ENCODE assay signal across 14 cellular contexts in the genomic region with DNA sequence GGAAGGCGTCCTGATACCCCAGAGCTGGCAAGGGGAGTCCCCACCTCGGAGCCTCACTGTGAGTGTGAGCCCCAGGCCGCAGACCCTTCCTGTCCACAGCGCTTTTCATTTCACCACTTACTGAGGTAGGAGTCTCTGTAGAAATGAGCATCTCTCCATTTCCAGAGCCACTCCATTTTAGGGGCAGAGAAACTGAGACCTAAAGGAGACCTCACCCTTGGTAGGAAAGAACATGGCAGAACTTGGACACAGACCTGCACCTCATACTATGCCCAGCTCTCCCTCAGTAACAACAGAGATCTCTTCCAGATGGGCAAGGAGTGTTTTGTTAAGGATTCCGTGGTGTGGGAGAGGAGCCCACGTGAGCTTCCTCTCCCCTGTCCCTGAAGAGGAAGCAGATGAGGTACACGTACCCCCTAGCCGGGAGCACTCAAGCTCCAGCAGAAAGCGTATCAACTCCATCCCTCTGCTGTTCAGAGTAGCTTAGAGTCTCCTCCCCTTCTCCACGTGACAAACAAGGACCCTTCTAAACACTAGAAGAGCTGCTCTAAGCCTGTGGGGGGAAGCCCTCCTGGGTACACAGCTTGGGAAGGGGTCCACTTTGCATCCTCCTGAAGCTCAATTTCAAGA. TPM values are rescaled to one million over a fixed set of nuclear protein-coding genes. Genes with fewer than 3 reads are reported as not detected.
DNase-seq lines count a peak whose midpoint lies in the region; ATAC-seq and TF ChIP-seq lines count a peak whose summit lies in the region.
"Had no signal": no experiment of that assay in that cellular context is flagged by ENCODE, and none has a peak within 500 bp of the region (broad histone marks: within the 10 kb centered on the region; RNA-seq: fewer than 3 reads in every experiment).

No MANE protein-coding gene starts in this region.

- peak in 1 of 4 donors; percentile 10 for TF ChIP-seq POLR2A in upper lobe of left lung (IDR thresholded peaks at IDR 0.05)

- no peaks in the 10 kb centered on the region for H3K9me3 Mint-ChIP-seq in activated CD4-positive, alpha-beta memory T cell treated with anti-CD3 and anti-CD28 coated beads for 36 hours

- H3K4me1 Mint-ChIP-seq in activated CD4-positive, alpha-beta memory T cell treated with anti-CD3 and anti-CD28 coated beads for 36 hours (ENCODE audit: low read depth): no peaks in the 10 kb centered on the region

- TF ChIP-seq CTCF in left ventricle myocardium inferior (IDR thresholded peaks at IDR 0.05; ENCODE audit: borderline replicate concordance): no peak
- no peak for TF ChIP-seq CTCF in upper lobe of left lung (IDR thresholded peaks at IDR 0.05)

- H3K27ac Mint-ChIP-seq in activated CD4-positive, alpha-beta memory T cell treated with anti-CD3 and anti-CD28 coated beads for 36 hours: peak overlapping the region; percentile 38

- intact Hi-C loops in left ventricle myocardium inferior (cut with micrococcal nuclease) (no loop called here), left cardiac atrium (cut with DNase I) (no loop called here)
- intact Hi-C loops in activated CD4-positive, alpha-beta memory T cell treated with anti-CD3 and anti-CD28 coated beads for 36 hours (cut with micrococcal nuclease): no loop called here

- H3K4me1 ChIP-seq in left ventricle myocardium inferior (peaks cover 99% of the 10 kb centered on the region), iPS-18a (ENCODE audit: control insufficient read depth, low read depth, low read length) (peaks cover 3% of the 10 kb centered on the region), upper lobe of left lung (peaks cover 53 to 77% (median 72%) of the 10 kb centered on the region in 4 donors)

- no peak overlapping the region for H3K4me3 ChIP-seq in left ventricle myocardium inferior
- H3K4me3 ChIP-seq in iPS-18a (ENCODE audit: low read length): peak overlapping the region; percentile 49
- peak overlapping the region in 3 of 4 donors; percentile 32 to 55 (median 48) for H3K4me3 ChIP-seq in upper lobe of left lung

- POLR2A ChIA-PET in activated CD4-positive, alpha-beta memory T cell treated with anti-CD3 and anti-CD28 coated beads for 36 hours (lab: Charles Lee): interaction anchor here (0.5 kb wide), 1 partner anchor 54 kb away, joined by 4 read pairs; no protein-coding TSS in a partner anchor

- WGBS in upper lobe of left lung, 2 donors: 44 to 55% methylated on average over 10 of the region's 10 CpGs

- H3K27ac ChIP-seq in left ventricle myocardium inferior (replicated peaks) (peak overlapping the region; percentile 28), iPS-18a (ENCODE audit: low read length) (no peak overlapping the region), upper lobe of left lung (peak overlapping the region; percentile 78 to 90 (median 81))
- H3K27ac ChIP-seq: RWPE1 had no signal

- H3K9ac ChIP-seq in iPS-18a (ENCODE audit: low read length): no peak overlapping the region

- H3K27me3 ChIP-seq in left ventricle myocardium inferior (ENCODE audit: low read depth) (peaks cover 88% of the 10 kb centered on the region), iPS-18a (ENCODE audit: control insufficient read depth, insufficient read depth, low read length) (peaks cover 100% of the 10 kb centered on the region), upper lobe of left lung (no peaks in the 10 kb centered on the region)

- H3K36me3 ChIP-seq in left ventricle myocardium inferior: peaks cover 20% of the 10 kb centered on the region
- H3K36me3 ChIP-seq in iPS-18a (ENCODE audit: control insufficient read depth, low read depth, low read length): no peaks in the 10 kb centered on the region
- H3K36me3 ChIP-seq in upper lobe of left lung: peaks cover 0 to 61% (median 10%) of the 10 kb centered on the region in 4 donors

- H3K9me3 ChIP-seq in left ventricle myocardium inferior (replicated peaks): no peaks in the 10 kb centered on the region
- H3K9me3 ChIP-seq in iPS-18a (ENCODE audit: control insufficient read depth, low read depth, low read length): no peaks in the 10 kb centered on the region
- no peaks in the 10 kb centered on the region for H3K9me3 ChIP-seq in upper lobe of left lung

- H3K4me3 Mint-ChIP-seq in activated CD4-positive, alpha-beta memory T cell treated with anti-CD3 and anti-CD28 coated beads for 36 hours: peak overlapping the region; percentile 48

- DNase-seq in left ventricle myocardium inferior: no peak
- DNase-seq in left cardiac atrium: no peak
- DNase-seq in activated CD4-positive, alpha-beta memory T cell treated with anti-CD3 and anti-CD28 coated beads for 36 hours: no peak
- no peak for DNase-seq in upper lobe of left lung
- no peak for DNase-seq in activated CD4-positive, CD25-positive, alpha-beta regulatory T cell treated with anti-CD3 and anti-CD28 coated beads, Interleukin-2, amount 50 U/mL, for 72 hours
- DNase-seq: DMS153; NCI-H1092; NCI-H526; stimulated activated CD4-positive, alpha-beta T cell treated with anti-CD3 and anti-CD28 coated beads, Interleukin-1b, Interleukin-23, amount 100 ng/mL, for 48 hours; T1000 had no signal

- no peaks in the 10 kb centered on the region for H3K36me3 Mint-ChIP-seq in activated CD4-positive, alpha-beta memory T cell treated with anti-CD3 and anti-CD28 coated beads for 36 hours

- H3K27me3 Mint-ChIP-seq in activated CD4-positive, alpha-beta memory T cell treated with anti-CD3 and anti-CD28 coated beads for 36 hours: peaks cover 15% of the 10 kb centered on the region

- TF ChIP-seq EP300 in upper lobe of left lung (IDR thresholded peaks at IDR 0.05): no peak

- no peak for ATAC-seq in left cardiac atrium
- ATAC-seq in upper lobe of left lung (ENCODE audit: low FRiP score in 2 of 2): no peak
- no peak for ATAC-seq in HG02588 (IDR thresholded peaks at IDR 0.05; ENCODE audit: unreplicated experiment)
- no peak for ATAC-seq in GM19035 (IDR thresholded peaks at IDR 0.05; ENCODE audit: unreplicated experiment)

- CTCF ChIA-PET in activated CD4-positive, alpha-beta memory T cell treated with anti-CD3 and anti-CD28 coated beads for 36 hours (lab: Charles Lee): interaction anchor here (1.4 to 4.5 kb wide), 5 partner anchors 11 to 86 kb away, joined by 5 to 29 read pairs (median 7); partner anchors contain the start of gene ESAM

RNA-seq across cellular contexts. Expression of gene VSIG2, which starts 0.5 kb away (rescaled TPM):
- total RNA-seq in left ventricle myocardium inferior (1.2 TPM), left cardiac atrium (1 to 10 TPM in 1 of 2 donors, under 1 TPM in 1; 0.88 to 1.8 TPM), upper lobe of left lung (10 to 100 TPM; 32.5 to 55.3 (median 40.2) TPM)
- total RNA-seq in activated CD4-positive, alpha-beta memory T cell treated with anti-CD3 and anti-CD28 coated beads for 36 hours: under 1 TPM; 0.31 to 0.34 TPM

RNA-seq across cellular contexts. Expression of gene ESAM, which starts 9.5 kb away (rescaled TPM):
- total RNA-seq in left ventricle myocardium inferior (40.0 TPM), left cardiac atrium (10 to 100 TPM; 41.6 to 67.2 TPM), upper lobe of left lung (100 to 1,000 TPM in 4 of 6 donors, 10 to 100 TPM in 2; 39.8 to 177 (median 128) TPM)
- total RNA-seq in activated CD4-positive, alpha-beta memory T cell treated with anti-CD3 and anti-CD28 coated beads for 36 hours: under 1 TPM; 0.64 to 0.75 TPM

RNA-seq across cellular contexts. Expression of gene NRGN, which starts 12.8 kb away (rescaled TPM):
- 5.0 TPM for total RNA-seq in left ventricle myocardium inferior
- 1 to 10 TPM; 6.6 to 8.2 TPM for total RNA-seq in left cardiac atrium
- total RNA-seq in activated CD4-positive, alpha-beta memory T cell treated with anti-CD3 and anti-CD28 coated beads for 36 hours: 10 to 100 TPM; 15.3 to 17.0 TPM
- total RNA-seq in upper lobe of left lung: 100 to 1,000 TPM in 1 of 6 donors, 10 to 100 TPM in 5; 30.9 to 111 (median 77.6) TPM

RNA-seq across cellular contexts. Expression of gene MSANTD2, which starts 47.6 kb away (rescaled TPM):
- total RNA-seq in left ventricle myocardium inferior: 2.7 TPM
- 1 to 10 TPM; 4.3 to 5.5 TPM for total RNA-seq in left cardiac atrium
- 1 to 10 TPM; 6.1 to 6.4 TPM for total RNA-seq in activated CD4-positive, alpha-beta memory T cell treated with anti-CD3 and anti-CD28 coated beads for 36 hours
- 10 to 100 TPM; 10.5 to 69.1 (median 14.0) TPM for total RNA-seq in upper lobe of left lung

Comparison
In these comparisons a context has a peak if more than half of its experiments do, and no peak if none do; other contexts are left out.
1. RNA of gene VSIG2, which starts 0.5 kb away (total RNA-seq): 32.5 to 55.3 TPM in upper lobe of left lung; 0.88 to 1.8 TPM in left cardiac atrium, 1.2 TPM in left ventricle myocardium inferior (single experiment) and 0.31 to 0.34 TPM in activated CD4-positive, alpha-beta memory T cell treated with anti-CD3 and anti-CD28 coated beads for 36 hours; every median in the first group is over 10 times any median in the second.
2. RNA of gene ESAM, which starts 9.5 kb away (total RNA-seq): 39.8 to 177 TPM in upper lobe of left lung, 41.6 to 67.2 TPM in left cardiac atrium and 40.0 TPM in left ventricle myocardium inferior (single experiment); 0.64 to 0.75 TPM in activated CD4-positive, alpha-beta memory T cell treated with anti-CD3 and anti-CD28 coated beads for 36 hours; every median in the first group is over 10 times any median in the second.